Comparison of ENCODE assay signal across 18 cellular contexts in the genomic region with DNA sequence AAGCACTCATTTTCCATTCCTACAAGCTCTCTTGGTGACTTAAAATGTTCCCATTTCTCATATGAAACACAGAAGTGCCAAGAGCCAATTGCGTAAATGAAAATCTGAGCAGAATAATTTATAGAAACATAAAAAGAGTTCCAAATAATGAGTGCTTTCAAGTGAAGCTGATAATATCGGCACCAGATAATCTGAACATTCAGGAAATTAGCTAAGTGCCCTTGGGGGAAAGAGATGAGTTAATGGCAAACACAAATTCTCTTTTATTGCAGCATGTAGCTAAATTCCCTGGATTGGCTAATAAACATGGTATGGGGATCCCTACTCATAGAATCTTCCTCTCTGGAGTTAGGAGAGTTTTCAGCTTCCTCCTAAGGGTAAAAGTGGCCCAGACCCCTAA. TPM values are rescaled to one million over a fixed set of nuclear protein-coding genes. Genes with fewer than 3 reads are reported as not detected.
DNase-seq lines count a peak whose midpoint lies in the region; ATAC-seq lines count a peak whose summit lies in the region.
"Had no signal": no experiment of that assay in that cellular context is flagged by ENCODE, and none has a peak within 500 bp of the region (broad histone marks: within the 10 kb centered on the region; RNA-seq: fewer than 3 reads in every experiment).

No MANE protein-coding gene starts in this region.

- no peaks in the 10 kb centered on the region for H3K27me3 Mint-ChIP-seq in CD4-positive, CD25-positive, alpha-beta regulatory T cell
- H3K27me3 Mint-ChIP-seq in activated CD4-positive, alpha-beta memory T cell treated with anti-CD3 and anti-CD28 coated beads, Interleukin-2, amount 10 ng/mL, durations not matched to agents 7 days and 5 days = no peaks in the 10 kb centered on the region
- H3K27me3 Mint-ChIP-seq: B cell; dendritic cell treated with granulocyte-macrophage colony-stimulating factor and Interleukin-4, amounts not matched to agents 40 ng/mL and 50 ng/mL, for 4 days had no signal

- no peaks in the 10 kb centered on the region for H3K9me3 Mint-ChIP-seq in CD4-positive, CD25-positive, alpha-beta regulatory T cell
- no peaks in the 10 kb centered on the region for H3K9me3 Mint-ChIP-seq in activated CD4-positive, alpha-beta memory T cell treated with anti-CD3 and anti-CD28 coated beads, Interleukin-2, amount 10 ng/mL, durations not matched to agents 7 days and 5 days
- H3K9me3 Mint-ChIP-seq: dendritic cell treated with granulocyte-macrophage colony-stimulating factor and Interleukin-4, amounts not matched to agents 40 ng/mL and 50 ng/mL, for 4 days had no signal

- CTCF ChIA-PET in activated CD4-positive, alpha-beta memory T cell treated with anti-CD3 and anti-CD28 coated beads, Interleukin-2, amount 10 ng/mL, durations not matched to agents 7 days and 5 days (lab: Charles Lee) = interaction anchor here (0.7 to 7.0 kb wide), 10 partner anchors 8 to 577 kb away, joined by 3 to 55 read pairs (median 4); no protein-coding TSS in a partner anchor

- peak overlapping the region; percentile 93 for H3K4me2 ChIP-seq in BLaER1
- H3K4me2 ChIP-seq: hepatocyte had no signal

- peaks cover 99% of the 10 kb centered on the region for H4K20me1 ChIP-seq in BLaER1

- H3K9me3 ChIP-seq in BLaER1 = no peaks in the 10 kb centered on the region
- H3K9me3 ChIP-seq in CD4-positive, CD25-positive, alpha-beta regulatory T cell (ENCODE audit: control insufficient read depth in 2 of 2, low read length in 2 of 2) = no peaks in the 10 kb centered on the region
- H3K9me3 ChIP-seq: transverse colon had no signal

- H3K36me3 Mint-ChIP-seq in CD4-positive, CD25-positive, alpha-beta regulatory T cell = peaks cover 96% of the 10 kb centered on the region
- H3K36me3 Mint-ChIP-seq in activated CD4-positive, alpha-beta memory T cell treated with anti-CD3 and anti-CD28 coated beads, Interleukin-2, amount 10 ng/mL, durations not matched to agents 7 days and 5 days (ENCODE audit: low read depth) = peaks cover 100% of the 10 kb centered on the region

- POLR2A ChIA-PET in activated CD4-positive, alpha-beta memory T cell treated with anti-CD3 and anti-CD28 coated beads, Interleukin-2, amount 10 ng/mL, durations not matched to agents 7 days and 5 days (lab: Charles Lee) = interaction anchor here (0.9 to 8.3 kb wide), 17 partner anchors 9 to 695 kb away, joined by 3 to 484 read pairs (median 8); partner anchors contain the start of gene DAD1

- no peak overlapping the region for H3K4me3 ChIP-seq in BLaER1
- H3K4me3 ChIP-seq in CD4-positive, CD25-positive, alpha-beta regulatory T cell (ENCODE audit: low read depth, low read length) = peak overlapping the region; percentile 90
- H3K4me3 ChIP-seq: hepatocyte, lung, transverse colon had no signal

- H3K27ac Mint-ChIP-seq in CD4-positive, CD25-positive, alpha-beta regulatory T cell = peak overlapping the region; percentile 97 to 100 (median 99)
- peak overlapping the region; percentile 87 for H3K27ac Mint-ChIP-seq in activated CD4-positive, alpha-beta memory T cell treated with anti-CD3 and anti-CD28 coated beads, Interleukin-2, amount 10 ng/mL, durations not matched to agents 7 days and 5 days
- H3K27ac Mint-ChIP-seq: B cell; dendritic cell treated with granulocyte-macrophage colony-stimulating factor and Interleukin-4, amounts not matched to agents 40 ng/mL and 50 ng/mL, for 4 days had no signal

- H3K4me1 Mint-ChIP-seq in CD4-positive, CD25-positive, alpha-beta regulatory T cell = peaks cover 35 to 99% (median 87%) of the 10 kb centered on the region in 4 donors
- peaks cover 99% of the 10 kb centered on the region for H3K4me1 Mint-ChIP-seq in activated CD4-positive, alpha-beta memory T cell treated with anti-CD3 and anti-CD28 coated beads, Interleukin-2, amount 10 ng/mL, durations not matched to agents 7 days and 5 days

- H3K9ac ChIP-seq in BLaER1 = 0 out of 2 replicates have a peak overlapping the region, but pooled peaks have one; percentile 1

- no peak for DNase-seq in CD4-positive, CD25-positive, alpha-beta regulatory T cell
- DNase-seq in activated CD4-positive, alpha-beta memory T cell treated with anti-CD3 and anti-CD28 coated beads, Interleukin-2, amount 10 ng/mL, durations not matched to agents 7 days and 5 days = no peak
- DNase-seq in foreskin melanocyte = peak; percentile 75
- DNase-seq in anterior cingulate cortex (lab: John Stamatoyannopoulos, UW) = no peak
- DNase-seq in T1000 (lab: John Stamatoyannopoulos, UW) = no peak
- DNase-seq: brain microvascular endothelial cell, DMS 273 treated with DMSO at 0.1 percent for 48 hours, GDM1, NCI-H1930, transverse colon had no signal

- no peak for ATAC-seq in CD4-positive, CD25-positive, alpha-beta regulatory T cell (ENCODE audit: low read depth in 2 of 2)
- ATAC-seq in GM19455 (IDR thresholded peaks at IDR 0.05; ENCODE audit: unreplicated experiment) = no peak

- H3K36me3 ChIP-seq in BLaER1 = peaks cover 98% of the 10 kb centered on the region
- H3K36me3 ChIP-seq in CD4-positive, CD25-positive, alpha-beta regulatory T cell (ENCODE audit: control insufficient read depth, insufficient read depth, low read length) = peaks cover 95% of the 10 kb centered on the region
- H3K36me3 ChIP-seq: brain microvascular endothelial cell, transverse colon had no signal

- H3K4me3 Mint-ChIP-seq in CD4-positive, CD25-positive, alpha-beta regulatory T cell = peak overlapping the region; percentile 82 to 97 (median 88)
- H3K4me3 Mint-ChIP-seq in activated CD4-positive, alpha-beta memory T cell treated with anti-CD3 and anti-CD28 coated beads, Interleukin-2, amount 10 ng/mL, durations not matched to agents 7 days and 5 days = peak overlapping the region; percentile 69
- H3K4me3 Mint-ChIP-seq: B cell; dendritic cell treated with granulocyte-macrophage colony-stimulating factor and Interleukin-4, amounts not matched to agents 40 ng/mL and 50 ng/mL, for 4 days had no signal

- no peaks in the 10 kb centered on the region for H3K27me3 ChIP-seq in BLaER1
- no peaks in the 10 kb centered on the region for H3K27me3 ChIP-seq in CD4-positive, CD25-positive, alpha-beta regulatory T cell (ENCODE audit: control insufficient read depth, insufficient read depth, low read length)
- H3K27me3 ChIP-seq: brain microvascular endothelial cell, hepatocyte, transverse colon had no signal

- H3K4me1 ChIP-seq in BLaER1 = peaks cover 100% of the 10 kb centered on the region
- peaks cover 100% of the 10 kb centered on the region for H3K4me1 ChIP-seq in CD4-positive, CD25-positive, alpha-beta regulatory T cell (ENCODE audit: control insufficient read depth, insufficient read depth, low read length, poor library complexity, severe bottlenecking)

- peak overlapping the region; percentile 46; the same call in 1 of the 2 replicates for H3K27ac ChIP-seq in BLaER1
- H3K27ac ChIP-seq in CD4-positive, CD25-positive, alpha-beta regulatory T cell (ENCODE audit: insufficient read depth, low read length, poor library complexity, severe bottlenecking) = peak overlapping the region; percentile 99
- H3K27ac ChIP-seq: brain microvascular endothelial cell, hepatocyte, RWPE1, VCaP had no signal

RNA-seq across cellular contexts. Expression of gene DAD1, which starts 46.7 kb away (rescaled TPM):
- total RNA-seq in CD4-positive, CD25-positive, alpha-beta regulatory T cell = 81.8 TPM
- 100 to 1,000 TPM; 630 to 720 (median 697) TPM for polyA plus RNA-seq in CD4-positive, CD25-positive, alpha-beta regulatory T cell
- 100 to 1,000 TPM; 160 to 167 TPM for total RNA-seq in activated CD4-positive, alpha-beta memory T cell treated with anti-CD3 and anti-CD28 coated beads, Interleukin-2, amount 10 ng/mL, durations not matched to agents 7 days and 5 days

RNA-seq across cellular contexts. Expression of gene ABHD4, which starts 55.7 kb away (rescaled TPM):
- 10.1 TPM for total RNA-seq in CD4-positive, CD25-positive, alpha-beta regulatory T cell
- polyA plus RNA-seq in CD4-positive, CD25-positive, alpha-beta regulatory T cell = 10 to 100 TPM; 10.2 to 13.4 (median 11.1) TPM
- total RNA-seq in activated CD4-positive, alpha-beta memory T cell treated with anti-CD3 and anti-CD28 coated beads, Interleukin-2, amount 10 ng/mL, durations not matched to agents 7 days and 5 days = 10 to 100 TPM; 16.7 to 20.7 TPM
